27 cellular contexts compared by ENCODE assay signal in the genomic region with DNA sequence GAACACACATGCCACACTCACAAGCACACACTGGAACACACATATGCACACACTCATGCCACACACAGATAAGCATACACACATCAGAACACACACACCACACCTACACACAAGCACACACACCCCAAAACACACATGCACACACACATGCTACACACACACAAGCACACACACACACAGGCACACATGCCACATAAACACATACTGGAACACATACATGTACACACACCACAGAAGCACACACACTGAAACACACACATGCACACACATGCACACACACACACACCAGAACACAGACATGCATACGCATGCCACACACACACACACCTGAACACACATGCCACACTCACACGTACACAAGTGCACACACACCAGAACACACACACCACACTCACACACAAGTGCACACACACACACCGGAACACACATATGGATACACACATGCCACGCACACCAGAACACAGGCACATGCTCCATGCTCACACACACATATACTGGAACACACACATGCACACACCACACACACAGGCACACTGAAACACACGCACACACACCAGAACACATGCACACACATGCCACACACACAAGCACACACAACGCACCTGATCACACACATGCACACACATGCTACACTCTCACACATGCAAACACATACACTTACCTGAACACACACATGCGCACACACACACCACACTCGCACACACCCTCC.
"Had no signal": no experiment of that assay in that cellular context is flagged by ENCODE, and none has a peak within 500 bp of the region (broad histone marks: within the 10 kb centered on the region; RNA-seq: fewer than 3 reads in every experiment).

No MANE protein-coding gene starts in this region.

- H3K36me3 Mint-ChIP-seq: activated naive CD4-positive, alpha-beta T cell treated with anti-CD3 and anti-CD28 coated beads, Interleukin-2, amount 50 U/mL, for 24 hours; natural killer cell treated with Interleukin-12 subunit alpha and Interleukin-12 subunit beta and Interleukin-15 and Interleukin-18, amount 100 ng/mL, for 72 hours had no signal

- ATAC-seq: body of pancreas; esophagus mucosa; natural killer cell treated with Interleukin-12 subunit alpha and Interleukin-12 subunit beta and Interleukin-15 and Interleukin-18, amount 100 ng/mL, for 72 hours; pancreas; psoas muscle; stimulated activated naive CD8-positive, alpha-beta T cell treated with anti-CD3 and anti-CD28 coated beads, Interleukin-15, Interleukin-2, amounts not matched to agents 100 U/mL and 50 U/mL, for 24 hours; T-helper 17 cell had no signal

- H3K4me3 ChIP-seq: body of pancreas, left ventricle myocardium inferior, pancreas, psoas muscle, right atrium auricular region, thyroid gland had no signal

- FAIRE-seq: frontal cortex, pancreas had no signal

- H3K36me3 ChIP-seq: left ventricle myocardium inferior, pancreas, right atrium auricular region, thyroid gland had no signal

- H3K9me3 ChIP-seq: body of pancreas, left ventricle myocardium inferior, pancreas, psoas muscle, right atrium auricular region, thyroid gland had no signal

- H3K27me3 Mint-ChIP-seq: activated CD4-positive, alpha-beta memory T cell treated with anti-CD3 and anti-CD28 coated beads, Interleukin-2, amount 10 ng/mL, durations not matched to agents 7 days and 5 days; dendritic cell treated with granulocyte-macrophage colony-stimulating factor and Interleukin-4, amounts not matched to agents 40 ng/mL and 50 ng/mL, for 4 days had no signal

- H3K4me1 ChIP-seq: body of pancreas, left ventricle myocardium inferior, pancreas, psoas muscle, right atrium auricular region, thyroid gland had no signal

- H3K4me1 Mint-ChIP-seq: activated CD4-positive, alpha-beta memory T cell treated with anti-CD3 and anti-CD28 coated beads, Interleukin-2, amount 10 ng/mL, durations not matched to agents 7 days and 5 days; activated naive CD4-positive, alpha-beta T cell treated with anti-CD3 and anti-CD28 coated beads, Interleukin-2, amount 50 U/mL, for 24 hours had no signal

- H3K9me3 Mint-ChIP-seq: activated CD4-positive, alpha-beta memory T cell treated with anti-CD3 and anti-CD28 coated beads, Interleukin-2, amount 10 ng/mL, durations not matched to agents 7 days and 5 days; activated naive CD4-positive, alpha-beta T cell treated with anti-CD3 and anti-CD28 coated beads, Interleukin-2, amount 50 U/mL, for 24 hours; activated T-helper 1 cell treated with anti-CD3 and anti-CD28 coated beads, Interleukin-12 subunit alpha, Interleukin-12 subunit beta, Interleukin-2, Interleukin-4 antibody, amounts not matched to agents 30 ng/mL and 10 ng/mL and 1 ng/mL, durations not matched to agents 14 hours and 24 hours and 36 hours; dendritic cell treated with granulocyte-macrophage colony-stimulating factor and Interleukin-4, amounts not matched to agents 40 ng/mL and 50 ng/mL, for 4 days; natural killer cell treated with Interleukin-12 subunit alpha and Interleukin-12 subunit beta and Interleukin-15 and Interleukin-18, amount 100 ng/mL, for 72 hours had no signal

- H3K27ac Mint-ChIP-seq: activated CD4-positive, alpha-beta memory T cell treated with anti-CD3 and anti-CD28 coated beads, Interleukin-2, amount 10 ng/mL, durations not matched to agents 7 days and 5 days; activated naive CD4-positive, alpha-beta T cell treated with anti-CD3 and anti-CD28 coated beads, Interleukin-2, amount 50 U/mL, for 24 hours; activated T-helper 1 cell treated with anti-CD3 and anti-CD28 coated beads, Interleukin-12 subunit alpha, Interleukin-12 subunit beta, Interleukin-2, Interleukin-4 antibody, amounts not matched to agents 30 ng/mL and 10 ng/mL and 1 ng/mL, durations not matched to agents 14 hours and 24 hours and 36 hours; dendritic cell treated with granulocyte-macrophage colony-stimulating factor and Interleukin-4, amounts not matched to agents 40 ng/mL and 50 ng/mL, for 4 days; natural killer cell treated with Interleukin-12 subunit alpha and Interleukin-12 subunit beta and Interleukin-15 and Interleukin-18, amount 100 ng/mL, for 72 hours; T-helper 17 cell had no signal

- H3K4me3 Mint-ChIP-seq: activated CD4-positive, alpha-beta memory T cell treated with anti-CD3 and anti-CD28 coated beads, Interleukin-2, amount 10 ng/mL, durations not matched to agents 7 days and 5 days; activated naive CD4-positive, alpha-beta T cell treated with anti-CD3 and anti-CD28 coated beads, Interleukin-2, amount 50 U/mL, for 24 hours; activated T-helper 1 cell treated with anti-CD3 and anti-CD28 coated beads, Interleukin-12 subunit alpha, Interleukin-12 subunit beta, Interleukin-2, Interleukin-4 antibody, amounts not matched to agents 30 ng/mL and 10 ng/mL and 1 ng/mL, durations not matched to agents 14 hours and 24 hours and 36 hours; dendritic cell treated with granulocyte-macrophage colony-stimulating factor and Interleukin-4, amounts not matched to agents 40 ng/mL and 50 ng/mL, for 4 days; natural killer cell treated with Interleukin-12 subunit alpha and Interleukin-12 subunit beta and Interleukin-15 and Interleukin-18, amount 100 ng/mL, for 72 hours; T-helper 17 cell had no signal

- H3K27me3 ChIP-seq: body of pancreas, pancreas, right atrium auricular region, thyroid gland had no signal

- H3K27ac ChIP-seq: body of pancreas, left ventricle myocardium inferior, pancreas, psoas muscle, right atrium auricular region, thyroid gland had no signal

- DNase-seq: activated CD4-positive, alpha-beta memory T cell treated with anti-CD3 and anti-CD28 coated beads, Interleukin-2, amount 10 ng/mL, durations not matched to agents 7 days and 5 days; activated CD4-positive, alpha-beta T cell treated with anti-CD3 and anti-CD28 coated beads for 48 hours; activated gamma-delta T cell treated with Interleukin-2 at 50 U/mL for 16 hours; activated T-cell treated with anti-CD3 and anti-CD28 coated beads for 4 hours; anterior cingulate cortex; body of pancreas; caudate nucleus; effector CD8-positive, alpha-beta T cell; glutamatergic neuron; hippocampal formation; left ventricle myocardium inferior; mammary epithelial cell; midbrain; pancreas; psoas muscle; stimulated activated CD4-positive, alpha-beta T cell treated with anti-CD3 and anti-CD28 coated beads, Interleukin-12 subunit alpha, Interleukin-12 subunit beta, amount 100 ng/mL, for 4 hours; stimulated activated CD4-positive, alpha-beta T cell treated with anti-CD3 and anti-CD28 coated beads, Interleukin-4, amount 100 ng/mL, for 4 hours; stimulated activated naive CD8-positive, alpha-beta T cell treated with anti-CD3 and anti-CD28 coated beads, Interleukin-15, Interleukin-2, amounts not matched to agents 100 U/mL and 50 U/mL, for 24 hours; T-helper 17 cell; thyroid gland had no signal
